ENCODE assay signal across 8 cellular contexts in genomic region chr1:110829955-110830553, GRCh38. TPM values are rescaled to one million over a fixed set of nuclear protein-coding genes. Genes with fewer than 3 reads are reported as not detected.
A peak's percentile ranks its signal among the peaks of the same experiment; 100 is the strongest.
DNase-seq lines count a peak whose midpoint lies in the region; ATAC-seq, FAIRE-seq and TF ChIP-seq lines count a peak whose summit lies in the region.

No MANE protein-coding gene starts in this region.

- FAIRE-seq in bronchial epithelial cell (lab: Jason Lieb, UNC) = no peak

- no peak overlapping the region for H3K4me3 Mint-ChIP-seq in natural killer cell

- no peaks in the 10 kb centered on the region for H3K27me3 ChIP-seq in Peyer's patch
- H3K27me3 ChIP-seq in bronchial epithelial cell (ENCODE audit: control insufficient read depth, insufficient read depth, low read length) = no peaks in the 10 kb centered on the region

- no peak overlapping the region for H3K27ac Mint-ChIP-seq in natural killer cell

- intact Hi-C loops in natural killer cell (cut with micrococcal nuclease) = no loop called here

- no peaks in the 10 kb centered on the region for H3K9me3 ChIP-seq in Peyer's patch

- TF ChIP-seq CTCF in Peyer's patch (IDR thresholded peaks at IDR 0.05) (peak; percentile 40 to 77 (median 61)), bronchial epithelial cell (IDR thresholded peaks at IDR 0.05; ENCODE audit: insufficient read depth, low read length, severe bottlenecking) (peak; percentile 70), natural killer cell (IDR thresholded peaks at IDR 0.05) (peak; percentile 89)

- DNase-seq in stimulated activated CD4-positive, alpha-beta T cell treated with anti-CD3 and anti-CD28 coated beads, Interleukin-2, amount 100 ng/mL, for 4 hours (ENCODE audit: low read depth) = peak; percentile 28
- DNase-seq in stimulated activated CD4-positive, alpha-beta T cell treated with anti-CD3 and anti-CD28 coated beads, Interleukin-4, amount 100 ng/mL, for 1 hour = no peak
- DNase-seq in HS-27A (ENCODE audit: low read depth) (peak; percentile 5), Peyer's patch (peak in 2 of 3 donors; percentile 23 to 49), bronchial epithelial cell (ENCODE audit: low read depth) (peak; percentile 58), natural killer cell (no peak), hippocampal formation (lab: John Stamatoyannopoulos, UW) (no peak)

- H3K36me3 ChIP-seq in Peyer's patch (no peaks in the 10 kb centered on the region), bronchial epithelial cell (ENCODE audit: control insufficient read depth, insufficient read depth, low read length) (no peaks in the 10 kb centered on the region)

- TF ChIP-seq POLR2A in Peyer's patch (IDR thresholded peaks at IDR 0.05) = no peak

- no peaks in the 10 kb centered on the region for H3K36me3 Mint-ChIP-seq in natural killer cell

- ATAC-seq in natural killer cell (peak; percentile 73 to 86 (median 75)), HG02973 (IDR thresholded peaks at IDR 0.05; ENCODE audit: unreplicated experiment) (no peak)

- peaks cover 6 to 7% of the 10 kb centered on the region in 2 donors for H3K4me1 Mint-ChIP-seq in natural killer cell

- H3K9me3 Mint-ChIP-seq in natural killer cell = no peaks in the 10 kb centered on the region

- peaks cover 22 to 45% of the 10 kb centered on the region in 2 donors for H3K27me3 Mint-ChIP-seq in natural killer cell (ENCODE audit: low read depth in 2 of 2)

- H3K4me3 ChIP-seq in Peyer's patch (no peak overlapping the region), bronchial epithelial cell (ENCODE audit: low read depth, low read length) (no peak overlapping the region)

- H3K4me1 ChIP-seq in Peyer's patch = no peaks in the 10 kb centered on the region

- H3K27ac ChIP-seq in Peyer's patch = no peak overlapping the region

RNA-seq across cellular contexts. Expression of gene CD53, which starts 42.9 kb away (rescaled TPM):
- total RNA-seq in Peyer's patch (100 to 1,000 TPM in 1 of 4 donors, 10 to 100 TPM in 2, 1 to 10 TPM in 1; 6.9 to 166 (median 33.3) TPM), bronchial epithelial cell (not detected in 2 replicates), natural killer cell (100 to 1,000 TPM; 522 to 584 (median 541) TPM)

Comparison
In these comparisons a context has a peak if more than half of its experiments do, and no peak if none do; other contexts are left out.
1. DNase-seq: peak in stimulated activated CD4-positive, alpha-beta T cell treated with anti-CD3 and anti-CD28 coated beads, Interleukin-2, amount 100 ng/mL, for 4 hours (single experiment), HS-27A (single experiment), Peyer's patch (2 of 3) and bronchial epithelial cell (single experiment); none in stimulated activated CD4-positive, alpha-beta T cell treated with anti-CD3 and anti-CD28 coated beads, Interleukin-4, amount 100 ng/mL, for 1 hour (single experiment), natural killer cell (single experiment) and hippocampal formation (0 of 2).
2. Peak in every context shown above with its lines, with median percentiles within 50 percentile points of each other: CTCF ChIP-seq.